Comparison of ENCODE assay signal across 25 cellular contexts in genomic region chr1:95396557-95396956, GRCh38.
"Had no signal": no experiment of that assay in that cellular context is flagged by ENCODE, and none has a peak within 500 bp of the region (broad histone marks: within the 10 kb centered on the region; RNA-seq: fewer than 3 reads in every experiment).

No MANE protein-coding gene starts in this region.

- H3K27ac ChIP-seq: coronary artery, esophagus muscularis mucosa, heart right ventricle, left lung, neutrophil, pancreas, right lobe of liver, testis, tibial nerve, upper lobe of left lung had no signal

- H3K36me3 ChIP-seq: esophagus muscularis mucosa, heart right ventricle, left lung, neutrophil, pancreas, right lobe of liver, tibial nerve, upper lobe of left lung had no signal

- H3K4me3 ChIP-seq: coronary artery, esophagus muscularis mucosa, heart right ventricle, left lung, mucosa of descending colon, pancreas, right lobe of liver, testis, tibial nerve, upper lobe of left lung had no signal

- H3K9me3 ChIP-seq: esophagus muscularis mucosa, left lung, mucosa of descending colon, neutrophil, pancreas, right lobe of liver, testis, upper lobe of left lung had no signal

- ATAC-seq: heart right ventricle; left cardiac atrium; left lung; mucosa of descending colon; natural killer cell treated with Interleukin-12 subunit alpha and Interleukin-12 subunit beta and Interleukin-15 and Interleukin-18, amount 100 ng/mL, for 72 hours; pancreas; right lobe of liver; stimulated activated effector memory CD8-positive, alpha-beta T cell treated with anti-CD3 and anti-CD28 coated beads, Interleukin-12 subunit alpha, Interleukin-12 subunit beta, amount 100 ng/mL, for 72 hours had no signal

- DNase-seq: dermis blood vessel endothelial cell; effector memory CD4-positive, alpha-beta T cell; foreskin melanocyte; glutamatergic neuron; heart right ventricle; hippocampal formation; left cardiac atrium; left lung; mesenchymal stem cell; mucosa of descending colon; naive B cell; pancreas; right lobe of liver; stimulated activated CD4-positive, alpha-beta T cell treated with anti-CD3 and anti-CD28 coated beads, Interleukin-2, amount 100 ng/mL, for 24 hours; stimulated activated CD4-positive, alpha-beta T cell treated with anti-CD3 and anti-CD28 coated beads, Interleukin-4, amount 100 ng/mL, for 24 hours; stimulated activated naive CD4-positive, alpha-beta T cell treated with Interleukin-2 at 50 U/mL for 16 hours; substantia nigra; testis; upper lobe of left lung had no signal

- H3K27me3 ChIP-seq: esophagus muscularis mucosa, heart right ventricle, left lung, neutrophil, pancreas, right lobe of liver, testis, tibial nerve, upper lobe of left lung had no signal

- H3K4me1 ChIP-seq: esophagus muscularis mucosa, heart right ventricle, left lung, pancreas, right lobe of liver, testis, tibial nerve, upper lobe of left lung had no signal
